ENCODE assay signal across 1 cellular context in the genomic region with DNA sequence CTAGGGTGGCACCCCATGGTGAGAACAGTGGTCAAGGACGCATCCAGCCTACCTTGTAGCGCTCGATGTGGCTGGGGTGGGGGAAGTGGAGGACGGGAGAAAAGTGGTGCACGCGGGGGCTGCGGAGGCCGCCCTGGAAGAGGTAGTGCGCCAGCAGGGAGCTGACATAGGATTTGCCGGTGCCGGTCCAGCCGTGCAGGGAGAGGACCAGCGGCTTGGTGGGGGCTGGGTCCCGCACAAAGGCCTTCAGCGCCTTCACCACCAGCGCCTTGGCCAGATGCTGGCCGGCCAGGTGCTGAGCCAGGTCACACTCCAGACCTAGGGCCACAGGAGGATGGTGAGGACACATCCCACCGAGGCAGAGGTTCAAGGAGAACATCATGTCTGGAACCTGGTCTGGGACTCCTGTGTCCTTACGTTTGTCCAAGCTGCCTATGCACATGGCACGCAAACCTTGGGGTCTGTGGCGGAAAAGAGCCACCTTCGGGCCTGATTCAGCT.
TF ChIP-seq lines count a peak whose summit lies in the region.

No MANE protein-coding gene starts in this region.

TF ChIP-seq in WTC11, 78 proteins besides CTCF, POLR2A, EP300 and RAD21 (continued from another document):
- TF ChIP-seq, protein P1, sequence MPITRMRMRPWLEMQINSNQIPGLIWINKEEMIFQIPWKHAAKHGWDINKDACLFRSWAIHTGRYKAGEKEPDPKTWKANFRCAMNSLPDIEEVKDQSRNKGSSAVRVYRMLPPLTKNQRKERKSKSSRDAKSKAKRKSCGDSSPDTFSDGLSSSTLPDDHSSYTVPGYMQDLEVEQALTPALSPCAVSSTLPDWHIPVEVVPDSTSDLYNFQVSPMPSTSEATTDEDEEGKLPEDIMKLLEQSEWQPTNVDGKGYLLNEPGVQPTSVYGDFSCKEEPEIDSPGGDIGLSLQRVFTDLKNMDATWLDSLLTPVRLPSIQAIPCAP (CRISPR knock-in tag; IDR thresholded peaks at IDR 0.05): no peak
- TF ChIP-seq NFYB (CRISPR knock-in tag; conservative IDR thresholded peaks at IDR 0.05; ENCODE audit: low read depth) (no peak), TCF7 (CRISPR knock-in tag; IDR thresholded peaks at IDR 0.05; ENCODE audit: low read depth) (no peak), NR2C2 (CRISPR knock-in tag; IDR thresholded peaks at IDR 0.05) (no peak), RELA (CRISPR knock-in tag; IDR thresholded peaks at IDR 0.05; ENCODE audit: borderline replicate concordance) (no peak)
